Comparison of ENCODE assay signal across 2 cellular contexts in genomic region chr4:76043306-76043705, GRCh38. TPM values are rescaled to one million over a fixed set of nuclear protein-coding genes. Genes with fewer than 3 reads are reported as not detected.
"Had no signal": no experiment of that assay in that cellular context is flagged by ENCODE, and none has a peak within 500 bp of the region (broad histone marks: within the 10 kb centered on the region; RNA-seq: fewer than 3 reads in every experiment).

No MANE protein-coding gene starts in this region.

RNA-seq across cellular contexts. Expression of gene CXCL11, which starts 7.4 kb away (rescaled TPM):
- total RNA-seq: G401, GM12878 had no signal

RNA-seq across cellular contexts. Expression of gene CXCL10, which starts 20.0 kb away (rescaled TPM):
- total RNA-seq: G401 had no signal

RNA-seq across cellular contexts. Expression of gene ART3, which starts 31.2 kb away (rescaled TPM):
- total RNA-seq: G401, GM12878 had no signal

RNA-seq across cellular contexts. Expression of gene CXCL9, which starts 36.0 kb away (rescaled TPM):
- total RNA-seq: G401 had no signal
